ENCODE assay signal across 15 cellular contexts in genomic region chr6:143538374-143538773, GRCh38. TPM values are rescaled to one million over a fixed set of nuclear protein-coding genes. Genes with fewer than 3 reads are reported as not detected.
DNase-seq lines count a peak whose midpoint lies in the region; ATAC-seq and TF ChIP-seq lines count a peak whose summit lies in the region.
"Had no signal": no experiment of that assay in that cellular context is flagged by ENCODE, and none has a peak within 500 bp of the region (broad histone marks: within the 10 kb centered on the region; RNA-seq: fewer than 3 reads in every experiment).

No MANE protein-coding gene starts in this region.

- peaks cover 72% of the 10 kb centered on the region for H3K79me2 ChIP-seq in OCI-LY3 (ENCODE audit: low read length)
- no peaks in the 10 kb centered on the region for H3K79me2 ChIP-seq in neural progenitor cell (ENCODE audit: low read depth)

- peak overlapping the region; percentile 92 for H3K4me2 ChIP-seq in OCI-LY3 (ENCODE audit: low read length)
- H3K4me2 ChIP-seq in neural progenitor cell: no peak overlapping the region

- ATAC-seq in central memory CD8-positive, alpha-beta T cell (replicated peaks; ENCODE audit: extremely low read depth, poor library complexity, severe bottlenecking): no peak
- ATAC-seq in HG03039 (IDR thresholded peaks at IDR 0.05; ENCODE audit: unreplicated experiment): no peak
- ATAC-seq: A549 had no signal

- peak overlapping the region; percentile 97 for H3K9ac ChIP-seq in OCI-LY3 (ENCODE audit: low read length)
- no peak overlapping the region for H3K9ac ChIP-seq in neural progenitor cell

- TF ChIP-seq CTCF in OCI-LY3 (IDR thresholded peaks at IDR 0.05; ENCODE audit: low read depth, low read length) (no peak), neural progenitor cell (IDR thresholded peaks at IDR 0.05) (no peak), GM20000 (IDR thresholded peaks at IDR 0.05; ENCODE audit: extremely low read depth, missing control alignments) (no peak)

- H3K9me3 ChIP-seq in OCI-LY3 (ENCODE audit: insufficient read depth, low read length) (no peaks in the 10 kb centered on the region), neural progenitor cell (ENCODE audit: low read depth) (no peaks in the 10 kb centered on the region)
- H3K9me3 ChIP-seq: A549, colonic mucosa, ovary had no signal

- DNase-seq in activated CD4-positive, alpha-beta T cell treated with anti-CD3 and anti-CD28 coated beads, Interleukin-2, amount 50 U/mL, for 1 hour: peak; percentile 17
- DNase-seq in activated CD4-positive, alpha-beta T cell treated with anti-CD3 and anti-CD28 coated beads for 4 hours: no peak
- no peak for DNase-seq in central memory CD8-positive, alpha-beta T cell (ENCODE audit: low spot score in 2 of 2)
- DNase-seq in neural progenitor cell (ENCODE audit: low spot score) (no peak), GM20000 (ENCODE audit: low spot score) (no peak), SIG-M5 treated with dmso at 0.1 percent for 504 hours (lab: John Stamatoyannopoulos, UW; ENCODE audit: unreplicated experiment) (no peak)
- DNase-seq: colonic mucosa; NCI-H1092 treated with DMSO at 0.1 percent for 48 hours; NCI-H345; stimulated activated CD4-positive, alpha-beta T cell treated with anti-CD3 and anti-CD28 coated beads, Interleukin-12 subunit alpha, Interleukin-12 subunit beta, amount 100 ng/mL, for 4 hours; SW 1271 had no signal

- no peaks in the 10 kb centered on the region for H3K36me3 ChIP-seq in OCI-LY3 (replicated peaks; ENCODE audit: low read depth, low read length)
- H3K36me3 ChIP-seq in neural progenitor cell: no peaks in the 10 kb centered on the region
- H3K36me3 ChIP-seq: colonic mucosa, ovary had no signal

- H3K27me3 ChIP-seq in OCI-LY3 (ENCODE audit: low read depth, low read length): no peaks in the 10 kb centered on the region
- H3K27me3 ChIP-seq in neural progenitor cell: peaks cover 61% of the 10 kb centered on the region
- H3K27me3 ChIP-seq: colonic mucosa, ovary had no signal

- peaks cover 58% of the 10 kb centered on the region for H3K4me1 Mint-ChIP-seq in central memory CD8-positive, alpha-beta T cell
- peaks cover 23% of the 10 kb centered on the region for H3K4me1 Mint-ChIP-seq in neural progenitor cell

- peak overlapping the region; percentile 86 for H3K27ac ChIP-seq in OCI-LY3 (ENCODE audit: low read length)
- H3K27ac ChIP-seq in neural progenitor cell: no peak overlapping the region
- H3K27ac ChIP-seq: ovary had no signal

- peaks cover 74% of the 10 kb centered on the region for H3K4me1 ChIP-seq in OCI-LY3 (ENCODE audit: low read length)
- no peaks in the 10 kb centered on the region for H3K4me1 ChIP-seq in neural progenitor cell
- H3K4me1 ChIP-seq: colonic mucosa had no signal

- H3K9me3 Mint-ChIP-seq in central memory CD8-positive, alpha-beta T cell: no peaks in the 10 kb centered on the region
- no peaks in the 10 kb centered on the region for H3K9me3 Mint-ChIP-seq in neural progenitor cell

- H2AFZ ChIP-seq in OCI-LY3 (ENCODE audit: low read depth, low read length) (0 out of 2 replicates have a peak overlapping the region, but pooled peaks have one; percentile 0), neural progenitor cell (replicated peaks) (no peak overlapping the region)

- H3F3A ChIP-seq in neural progenitor cell (ENCODE audit: low read depth): peaks cover 16% of the 10 kb centered on the region

- H3K4me3 Mint-ChIP-seq in central memory CD8-positive, alpha-beta T cell: peak overlapping the region; percentile 86
- H3K4me3 Mint-ChIP-seq in neural progenitor cell: peak overlapping the region; percentile 89

- peaks cover 6% of the 10 kb centered on the region for H3K36me3 Mint-ChIP-seq in central memory CD8-positive, alpha-beta T cell (ENCODE audit: insufficient read depth)
- H3K36me3 Mint-ChIP-seq in neural progenitor cell: no peaks in the 10 kb centered on the region

- H3K27me3 Mint-ChIP-seq in central memory CD8-positive, alpha-beta T cell: no peaks in the 10 kb centered on the region
- H3K27me3 Mint-ChIP-seq in neural progenitor cell (ENCODE audit: insufficient read depth, low read depth): peaks cover 14% of the 10 kb centered on the region

- H3K27ac Mint-ChIP-seq in central memory CD8-positive, alpha-beta T cell (ENCODE audit: low read depth): peak overlapping the region; percentile 93
- peak overlapping the region; percentile 57 for H3K27ac Mint-ChIP-seq in neural progenitor cell

- H4K20me1 ChIP-seq in OCI-LY3 (ENCODE audit: insufficient read depth, low read length): no peaks in the 10 kb centered on the region
- no peaks in the 10 kb centered on the region for H4K20me1 ChIP-seq in neural progenitor cell (ENCODE audit: low read depth)

- H3K4me3 ChIP-seq in OCI-LY3 (ENCODE audit: low read length): peak overlapping the region; percentile 95
- no peak overlapping the region for H3K4me3 ChIP-seq in neural progenitor cell
- H3K4me3 ChIP-seq: ovary had no signal

RNA-seq across cellular contexts. Expression of gene FUCA2, which starts 26.9 kb away (rescaled TPM):
- 28.5 and 37.4 TPM in 2 replicates for total RNA-seq in neural progenitor cell (ENCODE audit: low replicate concordance)
